8 cellular contexts compared by ENCODE assay signal in the genomic region with DNA sequence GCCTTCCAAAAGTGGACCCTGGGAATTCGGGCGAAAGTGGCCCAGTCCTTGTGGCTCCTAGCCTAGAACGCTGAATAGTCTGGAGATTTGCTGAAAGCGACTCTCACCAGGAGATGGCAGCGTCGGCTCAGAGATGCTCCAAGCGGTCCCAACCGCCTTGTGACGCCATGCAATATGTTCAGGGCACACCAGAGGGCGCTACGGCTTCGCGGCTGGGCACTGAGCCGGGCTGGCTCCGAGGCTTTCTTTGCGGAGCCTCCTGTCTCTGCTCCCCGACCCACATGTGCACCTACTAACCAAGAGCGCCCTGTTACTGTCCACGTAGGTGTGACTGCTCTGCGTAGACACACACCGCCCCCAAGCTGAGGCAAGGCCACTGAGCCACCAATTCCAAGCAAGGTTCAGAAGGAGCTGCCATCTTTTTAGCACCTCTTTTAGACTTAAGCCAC. TPM values are rescaled to one million over a fixed set of nuclear protein-coding genes. Genes with fewer than 3 reads are reported as not detected.
DNase-seq lines count a peak whose midpoint lies in the region; ATAC-seq and TF ChIP-seq lines count a peak whose summit lies in the region.

No MANE protein-coding gene starts in this region.

- DNase-seq in NCI-H2107 (lab: John Stamatoyannopoulos, UW) = peak; percentile 76
- peak; percentile 84 for DNase-seq in UCSD-AML1 (lab: John Stamatoyannopoulos, UW; ENCODE audit: unreplicated experiment)
- DNase-seq in body of pancreas = peak; percentile 87 to 91 (median 90)
- DNase-seq in iPS-NIHi7 (ENCODE audit: extremely low spot score) = peak; percentile 91
- DNase-seq in stimulated activated CD4-positive, alpha-beta T cell treated with anti-CD3 and anti-CD28 coated beads, Interleukin-12 subunit alpha, Interleukin-12 subunit beta, amount 100 ng/mL, for 4 hours = peak; percentile 88

- H3K4me3 ChIP-seq in ACC112 (ENCODE audit: low read depth, low read length) (peak overlapping the region; percentile 56; the same call in 1 of the 2 replicates), body of pancreas (no peak overlapping the region)

- peak; percentile 97 to 100 (median 100) for TF ChIP-seq CTCF in body of pancreas (IDR thresholded peaks at IDR 0.05)

- H3K27me3 ChIP-seq in ACC112 (ENCODE audit: insufficient read depth, low read length) = no peaks in the 10 kb centered on the region
- H3K27me3 ChIP-seq in body of pancreas = no peaks in the 10 kb centered on the region

- no peak overlapping the region for H3K27ac ChIP-seq in ACC112 (ENCODE audit: low read depth, low read length)
- no peak overlapping the region for H3K27ac ChIP-seq in body of pancreas

- no peak for TF ChIP-seq POLR2A in body of pancreas (IDR thresholded peaks at IDR 0.05)

- intact Hi-C loops in body of pancreas (cut with DNase I) = loop anchor here (5.0 kb wide), 1 partner anchor 351 kb away; no protein-coding TSS in a partner anchor

- 0% methylated on average over 3 to 21 of the region's 21 CpGs for WGBS in body of pancreas, 2 donors

- no peaks in the 10 kb centered on the region for H3K9me3 ChIP-seq in body of pancreas

- ATAC-seq in GM18520 (IDR thresholded peaks at IDR 0.05; ENCODE audit: unreplicated experiment) (peak; percentile 96), HG03060 (IDR thresholded peaks at IDR 0.05; ENCODE audit: low read depth, unreplicated experiment) (peak; percentile 94), body of pancreas (peak; percentile 98)

- H3K4me1 ChIP-seq in ACC112 (ENCODE audit: control insufficient read depth, insufficient read depth, low read length, unreplicated experiment) = no peaks in the 10 kb centered on the region
- peaks cover 4% of the 10 kb centered on the region for H3K4me1 ChIP-seq in body of pancreas

- H3K79me2 ChIP-seq in ACC112 (ENCODE audit: control insufficient read depth, insufficient read depth, low read length, unreplicated experiment) = no peaks in the 10 kb centered on the region

- H2AFZ ChIP-seq in ACC112 (ENCODE audit: low read length, unreplicated experiment) = peak overlapping the region; percentile 77

- no peaks in the 10 kb centered on the region for H3K36me3 ChIP-seq in ACC112 (ENCODE audit: insufficient read depth, low read length)
- no peaks in the 10 kb centered on the region for H3K36me3 ChIP-seq in body of pancreas (replicated peaks in 1 of 2; ENCODE audit: insufficient read depth in 1 of 2, low read depth in 2 of 2)

RNA-seq across cellular contexts. Expression of gene SYCE1L, which starts 36.9 kb away (rescaled TPM):
- 1 to 10 TPM in 1 of 2 donors, not detected in 1; 1.0 TPM for total RNA-seq in body of pancreas

RNA-seq across cellular contexts. Expression of gene MON1B, which starts 45.1 kb away (rescaled TPM):
- 10 to 100 TPM; 15.6 to 22.4 TPM for total RNA-seq in body of pancreas
